Comparison of ENCODE assay signal across 9 cellular contexts in the genomic region with DNA sequence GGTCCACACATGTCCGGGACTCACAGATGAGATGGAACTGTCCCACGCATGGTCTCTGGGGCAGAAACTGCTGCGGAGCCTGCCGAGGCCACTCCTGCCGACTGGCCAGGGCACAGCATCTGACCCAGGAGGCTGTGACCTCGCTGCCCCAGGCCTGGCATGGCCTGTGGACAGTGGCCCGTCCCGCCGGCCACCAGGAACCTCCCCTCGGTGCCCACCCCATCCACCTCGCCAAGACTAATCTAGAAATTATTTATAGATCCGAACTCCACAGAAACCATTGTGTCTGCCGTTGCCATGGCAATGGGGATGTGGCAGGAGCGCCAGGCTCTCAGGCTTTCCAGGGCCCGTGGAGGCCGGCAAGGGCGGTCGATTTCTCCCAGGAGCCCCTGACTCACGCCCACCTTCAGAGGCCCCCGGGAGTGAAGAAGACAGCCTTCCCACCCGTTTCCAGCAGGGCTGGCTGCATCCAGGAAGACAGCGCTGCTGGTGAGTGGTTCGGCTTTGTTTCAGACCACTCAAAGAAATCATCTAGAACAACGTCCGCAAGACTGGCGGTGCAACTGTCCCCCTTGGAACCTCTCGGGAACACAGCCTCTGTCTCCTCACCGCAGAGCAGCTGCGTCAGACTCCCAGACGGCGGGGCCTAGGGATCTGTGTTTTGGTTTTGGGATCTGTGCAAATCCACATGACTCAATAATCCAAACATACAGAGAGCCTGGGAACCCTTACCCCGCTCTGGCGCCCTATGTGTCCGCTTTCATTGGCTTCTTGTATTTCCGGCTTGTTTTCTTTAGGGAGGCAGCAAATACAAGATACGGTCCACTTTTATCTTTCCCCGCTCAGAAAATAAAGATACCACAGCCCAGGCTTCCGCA. TPM values are rescaled to one million over a fixed set of nuclear protein-coding genes. Genes with fewer than 3 reads are reported as not detected.
DNase-seq lines count a peak whose midpoint lies in the region; TF ChIP-seq lines count a peak whose summit lies in the region.
"Had no signal": no experiment of that assay in that cellular context is flagged by ENCODE, and none has a peak within 500 bp of the region (broad histone marks: within the 10 kb centered on the region; RNA-seq: fewer than 3 reads in every experiment).

No MANE protein-coding gene starts in this region.

- H3K36me3 ChIP-seq in A673 (ENCODE audit: insufficient read depth, low read length, poor library complexity, severe bottlenecking) (no peaks in the 10 kb centered on the region), MG63 (no peaks in the 10 kb centered on the region), duodenal mucosa (ENCODE audit: control insufficient read depth in 1 of 2, insufficient read depth in 2 of 2, low read length in 2 of 2) (no peaks in the 10 kb centered on the region), muscle layer of colon (ENCODE audit: insufficient read depth, low read length) (no peaks in the 10 kb centered on the region)

- CTCF ChIA-PET in A673 (lab: Charles Lee): no interaction called here

- H3K27me3 ChIP-seq in A673 (replicated peaks; ENCODE audit: insufficient read depth, low read depth, low read length, poor library complexity) (peaks cover 21% of the 10 kb centered on the region), MG63 (no peaks in the 10 kb centered on the region), duodenal mucosa (ENCODE audit: control insufficient read depth in 1 of 2, insufficient read depth in 2 of 2, low read length in 2 of 2) (peaks cover 0 to 5% of the 10 kb centered on the region in 2 donors), muscle layer of colon (ENCODE audit: control insufficient read depth in 1 of 2, insufficient read depth in 2 of 2, low read length in 2 of 2) (peaks cover 0 to 5% of the 10 kb centered on the region in 2 donors)

- intact Hi-C loops in A673 (cut with micrococcal nuclease; ENCODE audit: unreplicated experiment): loop anchor here (10.0 kb wide), 1 partner anchor 126 kb away; no protein-coding TSS in a partner anchor

- no peak for TF ChIP-seq CTCF in A673 (conservative IDR thresholded peaks at IDR 0.05; ENCODE audit: low read depth, low read length)

- DNase-seq in A673 (ENCODE audit: low spot score) (peak; percentile 54), MG63 (peak; percentile 86), LoVo (ENCODE audit: low spot score) (no peak), pons (ENCODE audit: low spot score) (no peak), SIG-M5 (lab: John Stamatoyannopoulos, UW) (no peak)
- DNase-seq in stimulated activated CD4-positive, alpha-beta T cell treated with anti-CD3 and anti-CD28 coated beads, Interleukin-2, amount 100 ng/mL, for 48 hours: no peak
- DNase-seq: stimulated activated CD4-positive, alpha-beta T cell treated with anti-CD3 and anti-CD28 coated beads, Interleukin-4, amount 100 ng/mL, for 1 hour had no signal

- H3K27ac ChIP-seq in A673 (ENCODE audit: low read depth, low read length, poor library complexity, severe bottlenecking) (no peak overlapping the region), duodenal mucosa (ENCODE audit: low read depth, low read length) (no peak overlapping the region), muscle layer of colon (ENCODE audit: low read depth, low read length) (peak overlapping the region; percentile 36)

- no peaks in the 10 kb centered on the region for H3K9me3 ChIP-seq in A673 (ENCODE audit: low read depth, low read length, poor library complexity, severe bottlenecking)
- no peaks in the 10 kb centered on the region for H3K9me3 ChIP-seq in MG63
- peaks cover 0 to 5% of the 10 kb centered on the region in 2 donors for H3K9me3 ChIP-seq in duodenal mucosa (ENCODE audit: control insufficient read depth in 1 of 2, low read length in 2 of 2)
- H3K9me3 ChIP-seq in muscle layer of colon (ENCODE audit: low read length): no peaks in the 10 kb centered on the region

- peaks cover 5% of the 10 kb centered on the region for H3K4me1 ChIP-seq in A673 (ENCODE audit: insufficient read depth, low read length, poor library complexity, severe bottlenecking)
- peaks cover 0 to 18% of the 10 kb centered on the region in 2 donors for H3K4me1 ChIP-seq in duodenal mucosa (ENCODE audit: control insufficient read depth in 1 of 2, insufficient read depth in 2 of 2, low read length in 2 of 2)
- H3K4me1 ChIP-seq in muscle layer of colon (ENCODE audit: insufficient read depth, low read length): peaks cover 5% of the 10 kb centered on the region

- H3K9ac ChIP-seq in duodenal mucosa (ENCODE audit: low read depth in 1 of 2, low read length in 2 of 2) (no peak overlapping the region), muscle layer of colon (ENCODE audit: low read length) (no peak overlapping the region)

- H3K4me3 ChIP-seq in A673 (ENCODE audit: low read depth, low read length, poor library complexity, severe bottlenecking) (peak overlapping the region; percentile 30), MG63 (peak overlapping the region; percentile 42), duodenal mucosa (ENCODE audit: low read depth in 1 of 2, low read length in 2 of 2) (peak overlapping the region; percentile 16), muscle layer of colon (ENCODE audit: low read depth in 1 of 2, low read length in 2 of 2) (peak overlapping the region in 1 of 2 donors; percentile 21)

- POLR2A ChIA-PET in A673 (lab: Charles Lee; ENCODE audit: low non-redundant PET): no interaction called here

- no TSS peak for BruUV-seq in A673 (replicated peaks; lab: Mats Ljungman, UMichigan)

RNA-seq across cellular contexts. Expression of a gene that starts 48.4 kb away (rescaled TPM):
- 30.3 and 32.3 TPM in 2 replicates for total RNA-seq in A673 (2021)
- 2.6 and 3.0 TPM in 2 replicates for total RNA-seq in MG63 (2014; rRNA removed; shearing (Covaris generic); ENCODE audit: low replicate concordance)

Comparison
In these comparisons a context has a peak if more than half of its experiments do, and no peak if none do; other contexts are left out.
1. DNase-seq: peak in A673 (single experiment) and MG63 (single experiment); none in stimulated activated CD4-positive, alpha-beta T cell treated with anti-CD3 and anti-CD28 coated beads, Interleukin-2, amount 100 ng/mL, for 48 hours (0 of 2), LoVo (single experiment), pons (single experiment) and SIG-M5 (single experiment).